In the genomic region with DNA sequence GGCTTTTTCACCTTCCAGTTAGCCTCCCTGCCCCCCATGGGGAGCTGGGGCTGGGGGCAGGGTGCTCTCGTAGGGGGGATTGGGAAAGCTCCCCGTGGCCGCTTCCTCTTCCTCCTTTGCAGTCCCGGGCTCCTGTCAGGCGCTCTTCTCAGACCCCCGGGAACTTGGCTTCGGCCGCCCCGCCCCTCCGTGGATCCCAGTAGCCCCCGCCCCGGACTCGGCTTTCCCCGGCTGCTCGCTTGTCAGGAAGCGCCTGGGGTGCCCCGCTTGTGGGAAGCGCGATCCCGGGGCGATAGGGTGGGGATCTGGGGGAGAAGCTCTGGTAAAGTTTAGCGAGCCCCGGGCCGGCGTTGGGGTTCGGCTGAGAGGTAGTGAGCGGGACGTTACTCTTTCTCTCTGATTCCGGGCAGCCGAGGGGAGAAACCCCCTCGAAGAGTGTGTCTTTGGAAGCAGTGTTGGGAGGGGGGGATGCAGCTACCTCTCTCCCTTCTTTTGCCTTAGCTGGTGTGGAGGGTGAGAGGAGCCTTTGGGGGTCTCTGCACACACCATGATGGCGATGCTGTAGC, we compare ENCODE assay signal across 8 cellular contexts. TPM values are rescaled to one million over a fixed set of nuclear protein-coding genes. Genes with fewer than 3 reads are reported as not detected.
DNase-seq lines count a peak whose midpoint lies in the region; ATAC-seq and TF ChIP-seq lines count a peak whose summit lies in the region.

No MANE protein-coding gene starts in this region.

- H3K4me3 ChIP-seq in GM12875 (ENCODE audit: low read depth, low read length) (peak overlapping the region; percentile 91), mucosa of rectum (ENCODE audit: low read length in 2 of 2) (peak overlapping the region; percentile 89 to 94), stomach smooth muscle (ENCODE audit: low read length in 2 of 2) (peak overlapping the region; percentile 80 to 85)

- H3K9me3 Mint-ChIP-seq in activated CD8-positive, alpha-beta memory T cell treated with anti-CD3 and anti-CD28 coated beads, Interleukin-2, amount 10 ng/mL, durations not matched to agents 7 days and 5 days (ENCODE audit: low read depth), result peaks cover 7% of the 10 kb centered on the region

- DNase-seq in NCI-H510A treated with DMSO at 0.1 percent for 48 hours (lab: John Stamatoyannopoulos, UW) (peak; percentile 18), epithelial cell of prostate (ENCODE audit: low read depth, low spot score) (no peak), NCI-H1436 (lab: John Stamatoyannopoulos, UW) (no peak)
- DNase-seq in activated CD8-positive, alpha-beta memory T cell treated with anti-CD3 and anti-CD28 coated beads, Interleukin-2, amount 10 ng/mL, durations not matched to agents 7 days and 5 days, result peak; percentile 58

- peaks cover 11% of the 10 kb centered on the region for H3K27me3 Mint-ChIP-seq in activated CD8-positive, alpha-beta memory T cell treated with anti-CD3 and anti-CD28 coated beads, Interleukin-2, amount 10 ng/mL, durations not matched to agents 7 days and 5 days

- no peak for TF ChIP-seq CTCF in GM12875 (IDR thresholded peaks at IDR 0.05; ENCODE audit: borderline replicate concordance, insufficient read depth, low read depth, low read length)

- H3K4me3 Mint-ChIP-seq in activated CD8-positive, alpha-beta memory T cell treated with anti-CD3 and anti-CD28 coated beads, Interleukin-2, amount 10 ng/mL, durations not matched to agents 7 days and 5 days, result peak overlapping the region; percentile 86

- CTCF ChIA-PET in activated CD8-positive, alpha-beta memory T cell treated with anti-CD3 and anti-CD28 coated beads, Interleukin-2, amount 10 ng/mL, durations not matched to agents 7 days and 5 days (lab: Charles Lee), result interaction anchor here (0.7 to 2.1 kb wide), 4 partner anchors 28 to 198 kb away, joined by 3 to 8 read pairs (median 3); no protein-coding TSS in a partner anchor

- peaks cover 6% of the 10 kb centered on the region in 2 donors for H3K4me1 ChIP-seq in mucosa of rectum (ENCODE audit: control insufficient read depth in 2 of 2, insufficient read depth in 2 of 2, low read length in 2 of 2)
- H3K4me1 ChIP-seq in stomach smooth muscle (ENCODE audit: control insufficient read depth, insufficient read depth, low read length), result no peaks in the 10 kb centered on the region

- peaks cover 38% of the 10 kb centered on the region for H3K4me1 Mint-ChIP-seq in activated CD8-positive, alpha-beta memory T cell treated with anti-CD3 and anti-CD28 coated beads, Interleukin-2, amount 10 ng/mL, durations not matched to agents 7 days and 5 days

- H3K27me3 ChIP-seq in mucosa of rectum (ENCODE audit: control insufficient read depth in 2 of 2, insufficient read depth in 2 of 2, low read length in 2 of 2) (no peaks in the 10 kb centered on the region), stomach smooth muscle (ENCODE audit: control insufficient read depth in 1 of 2, insufficient read depth in 2 of 2, low read length in 2 of 2) (no peaks in the 10 kb centered on the region)

- peak; percentile 32 for ATAC-seq in HG02642 (IDR thresholded peaks at IDR 0.05; ENCODE audit: poor library complexity, unreplicated experiment)
- ATAC-seq in activated CD8-positive, alpha-beta memory T cell treated with anti-CD3 and anti-CD28 coated beads, Interleukin-2, amount 10 ng/mL, durations not matched to agents 7 days and 5 days, result peak; percentile 20

- H3K9ac ChIP-seq in mucosa of rectum (ENCODE audit: low read depth in 1 of 2, low read length in 2 of 2), result peak overlapping the region; percentile 83 to 90
- peak overlapping the region; percentile 71 to 84 for H3K9ac ChIP-seq in stomach smooth muscle (ENCODE audit: low read length in 2 of 2)

- H3K9me3 ChIP-seq in mucosa of rectum (ENCODE audit: control insufficient read depth in 2 of 2, low read length in 2 of 2) (no peaks in the 10 kb centered on the region), stomach smooth muscle (ENCODE audit: control insufficient read depth in 2 of 2, low read length in 2 of 2) (no peaks in the 10 kb centered on the region)

- H3K36me3 Mint-ChIP-seq in activated CD8-positive, alpha-beta memory T cell treated with anti-CD3 and anti-CD28 coated beads, Interleukin-2, amount 10 ng/mL, durations not matched to agents 7 days and 5 days, result peaks cover 21% of the 10 kb centered on the region

- H3K27ac Mint-ChIP-seq in activated CD8-positive, alpha-beta memory T cell treated with anti-CD3 and anti-CD28 coated beads, Interleukin-2, amount 10 ng/mL, durations not matched to agents 7 days and 5 days, result peak overlapping the region; percentile 86

- H3K27ac ChIP-seq in epithelial cell of prostate, result peak overlapping the region; percentile 69
- H3K27ac ChIP-seq in mucosa of rectum (ENCODE audit: low read depth in 2 of 2, low read length in 2 of 2), result peak overlapping the region; percentile 83 to 87
- peak overlapping the region; percentile 68 for H3K27ac ChIP-seq in stomach smooth muscle (ENCODE audit: low read length)

- no peaks in the 10 kb centered on the region for H3K36me3 ChIP-seq in mucosa of rectum (ENCODE audit: control insufficient read depth in 2 of 2, insufficient read depth in 2 of 2, low read length in 2 of 2)
- no peaks in the 10 kb centered on the region for H3K36me3 ChIP-seq in stomach smooth muscle (ENCODE audit: control insufficient read depth in 2 of 2, insufficient read depth in 2 of 2, low read length in 2 of 2)

RNA-seq across cellular contexts. Expression of a gene that starts 0.6 kb away (rescaled TPM):
- 10 to 100 TPM; 39.4 to 52.4 TPM for total RNA-seq in activated CD8-positive, alpha-beta memory T cell treated with anti-CD3 and anti-CD28 coated beads, Interleukin-2, amount 10 ng/mL, durations not matched to agents 7 days and 5 days

Comparison
In these comparisons a context has a peak if more than half of its experiments do, and no peak if none do; other contexts are left out.
1. DNase-seq: peak in NCI-H510A treated with DMSO at 0.1 percent for 48 hours (single experiment) and activated CD8-positive, alpha-beta memory T cell treated with anti-CD3 and anti-CD28 coated beads, Interleukin-2, amount 10 ng/mL, durations not matched to agents 7 days and 5 days (single experiment); none in epithelial cell of prostate (single experiment) and NCI-H1436 (single experiment).
2. Peak in every context shown above with its lines, with median percentiles within 50 percentile points of each other: H3K4me3 ChIP-seq and H3K27ac ChIP-seq.